Comparison of ENCODE assay signal across 1 cellular context in the genomic region with DNA sequence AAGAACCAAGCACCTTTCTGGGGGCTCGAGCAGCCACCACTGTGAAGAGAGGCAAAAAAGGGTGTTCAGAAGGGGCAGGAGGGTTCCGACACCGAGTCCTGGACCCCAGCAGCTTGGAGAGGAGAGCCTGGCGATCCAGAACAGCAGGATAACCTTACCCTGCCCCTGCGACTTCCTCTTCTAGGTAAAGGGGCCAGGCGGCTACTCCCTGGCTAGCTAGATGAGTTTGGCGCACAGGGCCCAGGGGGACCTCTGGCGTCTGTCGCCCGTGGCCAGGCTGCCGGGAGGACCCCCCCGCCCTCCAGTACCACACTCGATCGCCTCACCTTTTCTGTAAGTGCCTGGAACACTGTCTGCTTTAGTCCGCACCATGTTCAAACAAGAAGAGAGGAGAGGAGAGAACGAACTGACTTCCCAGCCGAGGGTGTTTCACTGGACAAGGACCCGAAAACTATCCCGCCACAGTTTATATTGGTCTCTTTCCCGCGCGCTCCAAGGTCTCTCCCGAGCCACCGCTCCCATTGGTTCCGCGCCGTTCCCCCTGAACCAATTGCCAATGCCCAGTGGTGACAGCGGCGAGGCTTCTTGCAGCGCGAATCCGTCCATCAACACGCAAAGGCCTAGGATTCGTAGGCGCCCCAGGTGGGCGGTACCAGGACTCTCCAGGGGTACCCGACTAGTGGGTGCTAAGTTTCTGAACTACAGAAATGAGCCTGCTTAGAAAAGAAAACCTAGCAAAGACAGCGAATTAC.
TF ChIP-seq lines count a peak whose summit lies in the region.

A gene with protein sequence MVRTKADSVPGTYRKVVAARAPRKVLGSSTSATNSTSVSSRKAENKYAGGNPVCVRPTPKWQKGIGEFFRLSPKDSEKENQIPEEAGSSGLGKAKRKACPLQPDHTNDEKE (minus strand): TSS at position 442 of the 752 bp plus-strand sequence. CDS start 70 bp downstream, at position 372.

TF ChIP-seq in H1, 55 proteins besides CTCF, POLR2A, EP300 and RAD21 (continued from another document):
- TF ChIP-seq, protein P1, sequence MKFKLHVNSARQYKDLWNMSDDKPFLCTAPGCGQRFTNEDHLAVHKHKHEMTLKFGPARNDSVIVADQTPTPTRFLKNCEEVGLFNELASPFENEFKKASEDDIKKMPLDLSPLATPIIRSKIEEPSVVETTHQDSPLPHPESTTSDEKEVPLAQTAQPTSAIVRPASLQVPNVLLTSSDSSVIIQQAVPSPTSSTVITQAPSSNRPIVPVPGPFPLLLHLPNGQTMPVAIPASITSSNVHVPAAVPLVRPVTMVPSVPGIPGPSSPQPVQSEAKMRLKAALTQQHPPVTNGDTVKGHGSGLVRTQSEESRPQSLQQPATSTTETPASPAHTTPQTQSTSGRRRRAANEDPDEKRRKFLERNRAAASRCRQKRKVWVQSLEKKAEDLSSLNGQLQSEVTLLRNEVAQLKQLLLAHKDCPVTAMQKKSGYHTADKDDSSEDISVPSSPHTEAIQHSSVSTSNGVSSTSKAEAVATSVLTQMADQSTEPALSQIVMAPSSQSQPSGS (IDR thresholded peaks at IDR 0.05; ENCODE audit: low read length), result no peak
- TF ChIP-seq CHD1 (IDR thresholded peaks at IDR 0.05; ENCODE audit: low read depth, low read length), result no peak
- TF ChIP-seq NANOG (IDR thresholded peaks at IDR 0.05; ENCODE audit: insufficient read depth, low read depth, low read length, poor library complexity, severe bottlenecking), result no peak
- TF ChIP-seq SUZ12 (IDR thresholded peaks at IDR 0.05; ENCODE audit: low read length), result no peak
- peak; percentile 63; the same call in 1 of the 2 replicates for TF ChIP-seq RBBP5 (IDR thresholded peaks at IDR 0.05; ENCODE audit: borderline replicate concordance, low read depth, low read length)
- peak; percentile 76 for TF ChIP-seq PHF8 (conservative IDR thresholded peaks at IDR 0.05; ENCODE audit: low read depth, low read length)
- no peak for TF ChIP-seq SRF (IDR thresholded peaks at IDR 0.05; ENCODE audit: low read depth, low read length)
- TF ChIP-seq TCF12 (IDR thresholded peaks at IDR 0.05; ENCODE audit: low read depth, low read length), result no peak
- TF ChIP-seq BACH1 (IDR thresholded peaks at IDR 0.05; ENCODE audit: low read length), result no peak
- TF ChIP-seq GABPA (IDR thresholded peaks at IDR 0.05; ENCODE audit: borderline replicate concordance, insufficient read depth, low read length), result no peak
- TF ChIP-seq FOSL1 (IDR thresholded peaks at IDR 0.05; ENCODE audit: insufficient read depth, low read depth, low read length), result no peak
- no peak for TF ChIP-seq CTBP2 (IDR thresholded peaks at IDR 0.05; ENCODE audit: borderline replicate concordance, insufficient read depth, insufficient read length, low read length)
- peak in 1 of 2 experiments; percentile 84; a peak in 2 of 4 replicates for TF ChIP-seq SIN3A (conservative IDR thresholded peaks at IDR 0.05 in 1 of 2, IDR thresholded peaks at IDR 0.05 in 1 of 2; ENCODE audit: low read depth in 1 of 2, low read length in 2 of 2)
- no peak for TF ChIP-seq RXRA (IDR thresholded peaks at IDR 0.05; ENCODE audit: insufficient read depth, low read depth, low read length)
- no peak for TF ChIP-seq CBX8 (IDR thresholded peaks at IDR 0.05; ENCODE audit: borderline replicate concordance, low read depth, low read length)
- TF ChIP-seq JUND (IDR thresholded peaks at IDR 0.05; ENCODE audit: low read length), result no peak
- TF ChIP-seq, protein P2, sequence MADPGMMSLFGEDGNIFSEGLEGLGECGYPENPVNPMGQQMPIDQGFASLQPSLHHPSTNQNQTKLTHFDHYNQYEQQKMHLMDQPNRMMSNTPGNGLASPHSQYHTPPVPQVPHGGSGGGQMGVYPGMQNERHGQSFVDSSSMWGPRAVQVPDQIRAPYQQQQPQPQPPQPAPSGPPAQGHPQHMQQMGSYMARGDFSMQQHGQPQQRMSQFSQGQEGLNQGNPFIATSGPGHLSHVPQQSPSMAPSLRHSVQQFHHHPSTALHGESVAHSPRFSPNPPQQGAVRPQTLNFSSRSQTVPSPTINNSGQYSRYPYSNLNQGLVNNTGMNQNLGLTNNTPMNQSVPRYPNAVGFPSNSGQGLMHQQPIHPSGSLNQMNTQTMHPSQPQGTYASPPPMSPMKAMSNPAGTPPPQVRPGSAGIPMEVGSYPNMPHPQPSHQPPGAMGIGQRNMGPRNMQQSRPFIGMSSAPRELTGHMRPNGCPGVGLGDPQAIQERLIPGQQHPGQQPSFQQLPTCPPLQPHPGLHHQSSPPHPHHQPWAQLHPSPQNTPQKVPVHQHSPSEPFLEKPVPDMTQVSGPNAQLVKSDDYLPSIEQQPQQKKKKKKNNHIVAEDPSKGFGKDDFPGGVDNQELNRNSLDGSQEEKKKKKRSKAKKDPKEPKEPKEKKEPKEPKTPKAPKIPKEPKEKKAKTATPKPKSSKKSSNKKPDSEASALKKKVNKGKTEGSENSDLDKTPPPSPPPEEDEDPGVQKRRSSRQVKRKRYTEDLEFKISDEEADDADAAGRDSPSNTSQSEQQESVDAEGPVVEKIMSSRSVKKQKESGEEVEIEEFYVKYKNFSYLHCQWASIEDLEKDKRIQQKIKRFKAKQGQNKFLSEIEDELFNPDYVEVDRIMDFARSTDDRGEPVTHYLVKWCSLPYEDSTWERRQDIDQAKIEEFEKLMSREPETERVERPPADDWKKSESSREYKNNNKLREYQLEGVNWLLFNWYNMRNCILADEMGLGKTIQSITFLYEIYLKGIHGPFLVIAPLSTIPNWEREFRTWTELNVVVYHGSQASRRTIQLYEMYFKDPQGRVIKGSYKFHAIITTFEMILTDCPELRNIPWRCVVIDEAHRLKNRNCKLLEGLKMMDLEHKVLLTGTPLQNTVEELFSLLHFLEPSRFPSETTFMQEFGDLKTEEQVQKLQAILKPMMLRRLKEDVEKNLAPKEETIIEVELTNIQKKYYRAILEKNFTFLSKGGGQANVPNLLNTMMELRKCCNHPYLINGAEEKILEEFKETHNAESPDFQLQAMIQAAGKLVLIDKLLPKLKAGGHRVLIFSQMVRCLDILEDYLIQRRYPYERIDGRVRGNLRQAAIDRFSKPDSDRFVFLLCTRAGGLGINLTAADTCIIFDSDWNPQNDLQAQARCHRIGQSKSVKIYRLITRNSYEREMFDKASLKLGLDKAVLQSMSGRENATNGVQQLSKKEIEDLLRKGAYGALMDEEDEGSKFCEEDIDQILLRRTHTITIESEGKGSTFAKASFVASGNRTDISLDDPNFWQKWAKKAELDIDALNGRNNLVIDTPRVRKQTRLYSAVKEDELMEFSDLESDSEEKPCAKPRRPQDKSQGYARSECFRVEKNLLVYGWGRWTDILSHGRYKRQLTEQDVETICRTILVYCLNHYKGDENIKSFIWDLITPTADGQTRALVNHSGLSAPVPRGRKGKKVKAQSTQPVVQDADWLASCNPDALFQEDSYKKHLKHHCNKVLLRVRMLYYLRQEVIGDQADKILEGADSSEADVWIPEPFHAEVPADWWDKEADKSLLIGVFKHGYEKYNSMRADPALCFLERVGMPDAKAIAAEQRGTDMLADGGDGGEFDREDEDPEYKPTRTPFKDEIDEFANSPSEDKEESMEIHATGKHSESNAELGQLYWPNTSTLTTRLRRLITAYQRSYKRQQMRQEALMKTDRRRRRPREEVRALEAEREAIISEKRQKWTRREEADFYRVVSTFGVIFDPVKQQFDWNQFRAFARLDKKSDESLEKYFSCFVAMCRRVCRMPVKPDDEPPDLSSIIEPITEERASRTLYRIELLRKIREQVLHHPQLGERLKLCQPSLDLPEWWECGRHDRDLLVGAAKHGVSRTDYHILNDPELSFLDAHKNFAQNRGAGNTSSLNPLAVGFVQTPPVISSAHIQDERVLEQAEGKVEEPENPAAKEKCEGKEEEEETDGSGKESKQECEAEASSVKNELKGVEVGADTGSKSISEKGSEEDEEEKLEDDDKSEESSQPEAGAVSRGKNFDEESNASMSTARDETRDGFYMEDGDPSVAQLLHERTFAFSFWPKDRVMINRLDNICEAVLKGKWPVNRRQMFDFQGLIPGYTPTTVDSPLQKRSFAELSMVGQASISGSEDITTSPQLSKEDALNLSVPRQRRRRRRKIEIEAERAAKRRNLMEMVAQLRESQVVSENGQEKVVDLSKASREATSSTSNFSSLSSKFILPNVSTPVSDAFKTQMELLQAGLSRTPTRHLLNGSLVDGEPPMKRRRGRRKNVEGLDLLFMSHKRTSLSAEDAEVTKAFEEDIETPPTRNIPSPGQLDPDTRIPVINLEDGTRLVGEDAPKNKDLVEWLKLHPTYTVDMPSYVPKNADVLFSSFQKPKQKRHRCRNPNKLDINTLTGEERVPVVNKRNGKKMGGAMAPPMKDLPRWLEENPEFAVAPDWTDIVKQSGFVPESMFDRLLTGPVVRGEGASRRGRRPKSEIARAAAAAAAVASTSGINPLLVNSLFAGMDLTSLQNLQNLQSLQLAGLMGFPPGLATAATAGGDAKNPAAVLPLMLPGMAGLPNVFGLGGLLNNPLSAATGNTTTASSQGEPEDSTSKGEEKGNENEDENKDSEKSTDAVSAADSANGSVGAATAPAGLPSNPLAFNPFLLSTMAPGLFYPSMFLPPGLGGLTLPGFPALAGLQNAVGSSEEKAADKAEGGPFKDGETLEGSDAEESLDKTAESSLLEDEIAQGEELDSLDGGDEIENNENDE (IDR thresholded peaks at IDR 0.05; ENCODE audit: insufficient replicate concordance, low read length), result no peak
- no peak for TF ChIP-seq BRCA1 (IDR thresholded peaks at IDR 0.05; ENCODE audit: low read depth, low read length)
- TF ChIP-seq RFX5 (IDR thresholded peaks at IDR 0.05; ENCODE audit: borderline replicate concordance, low read depth, low read length), result no peak
- peak; percentile 97 for TF ChIP-seq SP1 (IDR thresholded peaks at IDR 0.05; ENCODE audit: low read depth, low read length)
- peak; percentile 90 for TF ChIP-seq POLR2AphosphoS5 (IDR thresholded peaks at IDR 0.05; ENCODE audit: low read depth, low read length)
- TF ChIP-seq CEBPB (IDR thresholded peaks at IDR 0.05; ENCODE audit: low read depth, low read length), result no peak
- TF ChIP-seq ZNF274 (IDR thresholded peaks at IDR 0.05; ENCODE audit: borderline replicate concordance, extremely low read depth, low read length), result no peak
- no peak for TF ChIP-seq KDM1A (IDR thresholded peaks at IDR 0.05; ENCODE audit: borderline replicate concordance, low read length)
- TF ChIP-seq KDM5A (IDR thresholded peaks at IDR 0.05; ENCODE audit: low read length), result peak; percentile 64; the same call in 1 of the 2 replicates
- no peak for TF ChIP-seq RNF2 (IDR thresholded peaks at IDR 0.05; ENCODE audit: borderline replicate concordance, low read depth, low read length, missing control alignments, poor library complexity, severe bottlenecking)
- no peak for TF ChIP-seq HDAC6 (IDR thresholded peaks at IDR 0.05; ENCODE audit: low read depth, low read length)
- no peak for TF ChIP-seq CBX5 (IDR thresholded peaks at IDR 0.05; ENCODE audit: low read depth, low read length)
- no peak for TF ChIP-seq POU5F1 (IDR thresholded peaks at IDR 0.05; ENCODE audit: low read depth, low read length)
- no peak for TF ChIP-seq TEAD4 (IDR thresholded peaks at IDR 0.05; ENCODE audit: low read depth, low read length)
- TF ChIP-seq GTF2F1 (IDR thresholded peaks at IDR 0.05; ENCODE audit: borderline replicate concordance, low read depth, low read length), result peak; percentile 90; the same call in 1 of the 2 replicates
- TF ChIP-seq, protein P3, sequence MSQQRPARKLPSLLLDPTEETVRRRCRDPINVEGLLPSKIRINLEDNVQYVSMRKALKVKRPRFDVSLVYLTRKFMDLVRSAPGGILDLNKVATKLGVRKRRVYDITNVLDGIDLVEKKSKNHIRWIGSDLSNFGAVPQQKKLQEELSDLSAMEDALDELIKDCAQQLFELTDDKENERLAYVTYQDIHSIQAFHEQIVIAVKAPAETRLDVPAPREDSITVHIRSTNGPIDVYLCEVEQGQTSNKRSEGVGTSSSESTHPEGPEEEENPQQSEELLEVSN (IDR thresholded peaks at IDR 0.05), result peak; percentile 95
- 0 out of 2 replicates have a peak, but pooled peaks have one; percentile 22 for TF ChIP-seq EGR1 (IDR thresholded peaks at IDR 0.05; ENCODE audit: borderline replicate concordance, low read depth, low read length)
- peak; percentile 82 for TF ChIP-seq CHD2 (IDR thresholded peaks at IDR 0.05; ENCODE audit: low read length)
- TF ChIP-seq YY1 (IDR thresholded peaks at IDR 0.05; ENCODE audit: low read depth, low read length), result no peak
- TF ChIP-seq SIX5 (IDR thresholded peaks at IDR 0.05; ENCODE audit: low read depth, low read length), result no peak
- no peak for TF ChIP-seq SIRT6 (IDR thresholded peaks at IDR 0.05; ENCODE audit: low read length)
- TF ChIP-seq HDAC2 (IDR thresholded peaks at IDR 0.05; ENCODE audit: borderline replicate concordance in 1 of 2, low read depth in 2 of 2, low read length in 2 of 2), result no peak
- TF ChIP-seq, protein P4, sequence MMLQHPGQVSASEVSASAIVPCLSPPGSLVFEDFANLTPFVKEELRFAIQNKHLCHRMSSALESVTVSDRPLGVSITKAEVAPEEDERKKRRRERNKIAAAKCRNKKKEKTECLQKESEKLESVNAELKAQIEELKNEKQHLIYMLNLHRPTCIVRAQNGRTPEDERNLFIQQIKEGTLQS (IDR thresholded peaks at IDR 0.05; ENCODE audit: insufficient read depth, low read depth, low read length), result no peak
- no peak for TF ChIP-seq MAFK (IDR thresholded peaks at IDR 0.05; ENCODE audit: low read depth, low read length)
- TF ChIP-seq ASH2L (IDR thresholded peaks at IDR 0.05; ENCODE audit: low read length), result peak; percentile 51
- no peak for TF ChIP-seq KDM4A (IDR thresholded peaks at IDR 0.05; ENCODE audit: low read depth, low read length, severe bottlenecking)
- no peak for TF ChIP-seq SP4 (IDR thresholded peaks at IDR 0.05; ENCODE audit: low read length)
- TF ChIP-seq SAP30 (IDR thresholded peaks at IDR 0.05; ENCODE audit: insufficient read depth, insufficient replicate concordance, low read length), result no peak
- TF ChIP-seq, protein P5, sequence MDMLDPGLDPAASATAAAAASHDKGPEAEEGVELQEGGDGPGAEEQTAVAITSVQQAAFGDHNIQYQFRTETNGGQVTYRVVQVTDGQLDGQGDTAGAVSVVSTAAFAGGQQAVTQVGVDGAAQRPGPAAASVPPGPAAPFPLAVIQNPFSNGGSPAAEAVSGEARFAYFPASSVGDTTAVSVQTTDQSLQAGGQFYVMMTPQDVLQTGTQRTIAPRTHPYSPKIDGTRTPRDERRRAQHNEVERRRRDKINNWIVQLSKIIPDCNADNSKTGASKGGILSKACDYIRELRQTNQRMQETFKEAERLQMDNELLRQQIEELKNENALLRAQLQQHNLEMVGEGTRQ (IDR thresholded peaks at IDR 0.05; ENCODE audit: low read length), result no peak
- TF ChIP-seq NRF1 (IDR thresholded peaks at IDR 0.05; ENCODE audit: low read depth, low read length), result no peak
- TF ChIP-seq JUN (IDR thresholded peaks at IDR 0.05; ENCODE audit: low read depth, low read length), result no peak
- peak; percentile 94 for TF ChIP-seq TBP (IDR thresholded peaks at IDR 0.05; ENCODE audit: low read depth, low read length)
- TF ChIP-seq CREB1 (IDR thresholded peaks at IDR 0.05), result peak; percentile 39; the same call in 1 of the 2 replicates
- TF ChIP-seq, protein P6, sequence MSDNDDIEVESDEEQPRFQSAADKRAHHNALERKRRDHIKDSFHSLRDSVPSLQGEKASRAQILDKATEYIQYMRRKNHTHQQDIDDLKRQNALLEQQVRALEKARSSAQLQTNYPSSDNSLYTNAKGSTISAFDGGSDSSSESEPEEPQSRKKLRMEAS (IDR thresholded peaks at IDR 0.05), result peak; percentile 49; the same call in 1 of the 2 replicates
- TF ChIP-seq EZH2 (IDR thresholded peaks at IDR 0.05; ENCODE audit: low read depth, low read length, severe bottlenecking), result no peak
